In the genomic region with DNA sequence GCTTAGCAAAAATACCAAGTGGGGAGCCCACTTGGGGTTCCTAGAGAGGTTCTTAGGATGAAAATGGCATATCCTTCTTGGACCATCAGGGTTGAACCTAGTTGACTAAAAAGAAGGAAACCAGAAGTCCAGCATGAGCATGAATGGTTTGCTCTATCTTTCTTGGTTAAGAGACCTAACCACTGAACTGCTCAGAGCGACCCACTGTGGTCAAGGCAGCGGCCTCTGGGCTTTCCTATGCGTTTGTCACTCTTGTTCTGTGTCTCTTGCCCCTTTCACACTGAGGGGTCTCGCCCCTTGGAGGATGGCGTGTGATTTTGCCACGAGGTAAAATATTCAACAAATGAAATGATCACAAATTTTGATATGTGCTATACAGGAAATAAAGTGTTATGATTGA, we compare ENCODE assay signal across 8 cellular contexts. TPM values are rescaled to one million over a fixed set of nuclear protein-coding genes. Genes with fewer than 3 reads are reported as not detected.
DNase-seq lines count a peak whose midpoint lies in the region; ATAC-seq and TF ChIP-seq lines count a peak whose summit lies in the region.

No MANE protein-coding gene starts in this region.

- peaks cover 10% of the 10 kb centered on the region for H3K4me1 Mint-ChIP-seq in activated CD4-positive, alpha-beta T cell treated with anti-CD3 and anti-CD28 coated beads for 36 hours
- H3K4me1 Mint-ChIP-seq in activated CD8-positive, alpha-beta T cell treated with anti-CD3 and anti-CD28 coated beads, Interleukin-2, amount 10 ng/mL, durations not matched to agents 7 days and 5 days (ENCODE audit: low read depth), result peaks cover 11% of the 10 kb centered on the region
- H3K4me1 Mint-ChIP-seq in activated T-cell treated with anti-CD3 and anti-CD28 coated beads, Interleukin-2, amount 50 U/mL, for 4 hours (ENCODE audit: low read depth), result peaks cover 11% of the 10 kb centered on the region

- POLR2A ChIA-PET in activated CD4-positive, alpha-beta T cell treated with anti-CD3 and anti-CD28 coated beads for 36 hours (lab: Charles Lee), result interaction anchor here (0.6 to 4.7 kb wide), 17 partner anchors 8 to 333 kb away, joined by 3 to 78 read pairs (median 4); partner anchors contain the start of genes CTC1, CYB5D1, NAA38 and PFAS
- POLR2A ChIA-PET in activated CD8-positive, alpha-beta T cell treated with anti-CD3 and anti-CD28 coated beads, Interleukin-2, amount 10 ng/mL, durations not matched to agents 7 days and 5 days (lab: Charles Lee), result interaction anchor here (0.6 to 7.6 kb wide), 12 partner anchors 9 to 105 kb away, joined by 3 to 212 read pairs (median 10); partner anchors contain the start of genes AURKB, CTC1, HES7 and SLC25A35

- intact Hi-C loops in activated CD4-positive, alpha-beta T cell treated with anti-CD3 and anti-CD28 coated beads for 36 hours (cut with DNase I, micrococcal nuclease), result loop anchor here (1.0 kb wide), 2 partner anchors 20 to 245 kb away; partner anchors contain the start of genes AURKB (in 1 of the 2) and NDEL1 (in 1 of the 2)

- peak overlapping the region; percentile 95 for H3K27ac ChIP-seq in suprapubic skin

- no peak overlapping the region for H3K4me3 Mint-ChIP-seq in activated CD4-positive, alpha-beta T cell treated with anti-CD3 and anti-CD28 coated beads for 36 hours
- H3K4me3 Mint-ChIP-seq in activated CD8-positive, alpha-beta T cell treated with anti-CD3 and anti-CD28 coated beads, Interleukin-2, amount 10 ng/mL, durations not matched to agents 7 days and 5 days, result no peak overlapping the region
- H3K4me3 Mint-ChIP-seq in activated T-cell treated with anti-CD3 and anti-CD28 coated beads, Interleukin-2, amount 50 U/mL, for 4 hours, result no peak overlapping the region

- H3K36me3 Mint-ChIP-seq in activated CD4-positive, alpha-beta T cell treated with anti-CD3 and anti-CD28 coated beads for 36 hours (ENCODE audit: low read depth), result no peaks in the 10 kb centered on the region
- H3K36me3 Mint-ChIP-seq in activated CD8-positive, alpha-beta T cell treated with anti-CD3 and anti-CD28 coated beads, Interleukin-2, amount 10 ng/mL, durations not matched to agents 7 days and 5 days (ENCODE audit: low read depth), result peaks cover 2% of the 10 kb centered on the region
- H3K36me3 Mint-ChIP-seq in activated T-cell treated with anti-CD3 and anti-CD28 coated beads, Interleukin-2, amount 50 U/mL, for 4 hours (ENCODE audit: insufficient read depth), result no peaks in the 10 kb centered on the region

- WGBS in suprapubic skin, result 37% methylated on average over 6 of the region's 6 CpGs

- peaks cover 19% of the 10 kb centered on the region for H3K27me3 ChIP-seq in iPS-15b (ENCODE audit: control insufficient read depth, insufficient read depth, low read length)
- no peaks in the 10 kb centered on the region for H3K27me3 ChIP-seq in suprapubic skin

- H3K27ac Mint-ChIP-seq in activated CD4-positive, alpha-beta T cell treated with anti-CD3 and anti-CD28 coated beads for 36 hours, result peak overlapping the region; percentile 86
- peak overlapping the region; percentile 93 for H3K27ac Mint-ChIP-seq in activated CD8-positive, alpha-beta T cell treated with anti-CD3 and anti-CD28 coated beads, Interleukin-2, amount 10 ng/mL, durations not matched to agents 7 days and 5 days

- H3K4me3 ChIP-seq in iPS-15b (ENCODE audit: low read depth, low read length), result peak overlapping the region; percentile 76
- peak overlapping the region; percentile 96 for H3K4me3 ChIP-seq in suprapubic skin

- TF ChIP-seq POLR2A in suprapubic skin (IDR thresholded peaks at IDR 0.05), result no peak

- CTCF ChIA-PET in activated CD4-positive, alpha-beta T cell treated with anti-CD3 and anti-CD28 coated beads for 36 hours (lab: Charles Lee), result interaction anchor here (0.6 to 6.0 kb wide), 9 partner anchors 13 to 111 kb away, joined by 3 to 59 read pairs (median 4); partner anchors contain the start of genes ALOXE3, AURKB and CTC1
- CTCF ChIA-PET in activated CD8-positive, alpha-beta T cell treated with anti-CD3 and anti-CD28 coated beads, Interleukin-2, amount 10 ng/mL, durations not matched to agents 7 days and 5 days (lab: Charles Lee), result interaction anchor here (0.9 to 3.0 kb wide), 9 partner anchors 9 to 110 kb away, joined by 3 to 26 read pairs (median 6); partner anchors contain the start of genes CTC1 and TMEM107

- H3K9me3 ChIP-seq in iPS-15b (ENCODE audit: control insufficient read depth, insufficient read depth, low read length) (no peaks in the 10 kb centered on the region), suprapubic skin (no peaks in the 10 kb centered on the region)

- H3K4me1 ChIP-seq in iPS-15b (ENCODE audit: control insufficient read depth, insufficient read depth, low read length) (peaks cover 14% of the 10 kb centered on the region), suprapubic skin (peaks cover 62% of the 10 kb centered on the region)

- peaks cover 3% of the 10 kb centered on the region for H3K36me3 ChIP-seq in iPS-15b (ENCODE audit: control insufficient read depth, insufficient read depth, low read length)
- no peaks in the 10 kb centered on the region for H3K36me3 ChIP-seq in suprapubic skin

- no peak for TF ChIP-seq CTCF in suprapubic skin (IDR thresholded peaks at IDR 0.05)

- no peak for TF ChIP-seq EP300 in suprapubic skin (IDR thresholded peaks at IDR 0.05)

- DNase-seq in activated CD4-positive, alpha-beta T cell treated with anti-CD3 and anti-CD28 coated beads for 36 hours, result no peak
- no peak for DNase-seq in activated CD4-positive, alpha-beta T cell treated with anti-CD3 and anti-CD28 coated beads, Interleukin-2, amount 50 U/mL, for 48 hours
- DNase-seq in activated CD8-positive, alpha-beta T cell treated with anti-CD3 and anti-CD28 coated beads, Interleukin-2, amount 10 ng/mL, durations not matched to agents 7 days and 5 days, result no peak
- DNase-seq in suprapubic skin (ENCODE audit: low spot score in 2 of 2) (no peak), DMS 273 treated with DMSO at 0.1 percent for 48 hours (lab: John Stamatoyannopoulos, UW) (no peak), NCI-H526 (lab: John Stamatoyannopoulos, UW) (no peak)
- no peak for DNase-seq in activated T-cell treated with anti-CD3 and anti-CD28 coated beads, Interleukin-2, amount 50 U/mL, for 4 hours

- H3K9ac ChIP-seq in iPS-15b (ENCODE audit: low read depth, low read length), result no peak overlapping the region

- no peak for ATAC-seq in activated CD4-positive, alpha-beta T cell treated with anti-CD3 and anti-CD28 coated beads for 36 hours
- ATAC-seq in activated CD8-positive, alpha-beta T cell treated with anti-CD3 and anti-CD28 coated beads, Interleukin-2, amount 10 ng/mL, durations not matched to agents 7 days and 5 days, result no peak
- ATAC-seq in activated T-cell treated with anti-CD3 and anti-CD28 coated beads, Interleukin-2, amount 50 U/mL, for 4 hours, result no peak

- no peaks in the 10 kb centered on the region for H3K27me3 Mint-ChIP-seq in activated CD4-positive, alpha-beta T cell treated with anti-CD3 and anti-CD28 coated beads for 36 hours
- H3K27me3 Mint-ChIP-seq in activated CD8-positive, alpha-beta T cell treated with anti-CD3 and anti-CD28 coated beads, Interleukin-2, amount 10 ng/mL, durations not matched to agents 7 days and 5 days (ENCODE audit: low read depth), result no peaks in the 10 kb centered on the region
- H3K27me3 Mint-ChIP-seq in activated T-cell treated with anti-CD3 and anti-CD28 coated beads, Interleukin-2, amount 50 U/mL, for 4 hours (ENCODE audit: low read depth), result no peaks in the 10 kb centered on the region

- no peaks in the 10 kb centered on the region for H3K9me3 Mint-ChIP-seq in activated CD4-positive, alpha-beta T cell treated with anti-CD3 and anti-CD28 coated beads for 36 hours (ENCODE audit: low read depth)
- no peaks in the 10 kb centered on the region for H3K9me3 Mint-ChIP-seq in activated CD8-positive, alpha-beta T cell treated with anti-CD3 and anti-CD28 coated beads, Interleukin-2, amount 10 ng/mL, durations not matched to agents 7 days and 5 days (ENCODE audit: insufficient read depth)
- H3K9me3 Mint-ChIP-seq in activated T-cell treated with anti-CD3 and anti-CD28 coated beads, Interleukin-2, amount 50 U/mL, for 4 hours, result no peaks in the 10 kb centered on the region

RNA-seq across cellular contexts. Expression of gene BORCS6, which starts 0.5 kb away (rescaled TPM):
- total RNA-seq in activated CD4-positive, alpha-beta T cell treated with anti-CD3 and anti-CD28 coated beads for 36 hours, result 1 to 10 TPM; 3.9 to 4.5 TPM
- total RNA-seq in activated CD8-positive, alpha-beta T cell treated with anti-CD3 and anti-CD28 coated beads, Interleukin-2, amount 10 ng/mL, durations not matched to agents 7 days and 5 days, result 10 to 100 TPM; 12.7 TPM
- 10 to 100 TPM in 2 of 4 donors, 1 to 10 TPM in 2; 8.1 to 10.6 (median 9.9) TPM for total RNA-seq in suprapubic skin
- 1 to 10 TPM; 5.0 to 5.6 (median 5.2) TPM for total RNA-seq in activated T-cell treated with anti-CD3 and anti-CD28 coated beads, Interleukin-2, amount 50 U/mL, for 4 hours

RNA-seq across cellular contexts. Expression of gene TMEM107, which starts 14.3 kb away (rescaled TPM):
- 10 to 100 TPM; 24.0 to 34.4 TPM for total RNA-seq in activated CD4-positive, alpha-beta T cell treated with anti-CD3 and anti-CD28 coated beads for 36 hours
- total RNA-seq in activated CD8-positive, alpha-beta T cell treated with anti-CD3 and anti-CD28 coated beads, Interleukin-2, amount 10 ng/mL, durations not matched to agents 7 days and 5 days, result 10 to 100 TPM; 39.6 to 44.1 TPM
- 10 to 100 TPM; 13.7 to 21.4 (median 19.4) TPM for total RNA-seq in suprapubic skin
- total RNA-seq in activated T-cell treated with anti-CD3 and anti-CD28 coated beads, Interleukin-2, amount 50 U/mL, for 4 hours, result 10 to 100 TPM; 11.9 to 18.6 (median 18.1) TPM

RNA-seq across cellular contexts. Expression of gene AURKB, which starts 19.9 kb away (rescaled TPM):
- total RNA-seq in activated CD4-positive, alpha-beta T cell treated with anti-CD3 and anti-CD28 coated beads for 36 hours, result 100 to 1,000 TPM; 173 to 226 TPM
- 100 to 1,000 TPM; 182 to 210 TPM for total RNA-seq in activated CD8-positive, alpha-beta T cell treated with anti-CD3 and anti-CD28 coated beads, Interleukin-2, amount 10 ng/mL, durations not matched to agents 7 days and 5 days
- 10 to 100 TPM in 2 of 4 donors, 1 to 10 TPM in 2; 3.7 to 18.2 (median 9.5) TPM for total RNA-seq in suprapubic skin
- total RNA-seq in activated T-cell treated with anti-CD3 and anti-CD28 coated beads, Interleukin-2, amount 50 U/mL, for 4 hours, result 1 to 10 TPM; 6.2 to 6.7 (median 6.7) TPM

RNA-seq across cellular contexts. Expression of gene VAMP2, which starts 27.8 kb away (rescaled TPM):
- total RNA-seq in activated CD4-positive, alpha-beta T cell treated with anti-CD3 and anti-CD28 coated beads for 36 hours, result 10 to 100 TPM; 26.7 to 27.8 TPM
- 10 to 100 TPM; 56.3 to 56.7 TPM for total RNA-seq in activated CD8-positive, alpha-beta T cell treated with anti-CD3 and anti-CD28 coated beads, Interleukin-2, amount 10 ng/mL, durations not matched to agents 7 days and 5 days
- total RNA-seq in suprapubic skin, result 10 to 100 TPM; 41.2 to 64.3 (median 52.8) TPM
- 10 to 100 TPM; 49.6 to 67.5 (median 59.7) TPM for total RNA-seq in activated T-cell treated with anti-CD3 and anti-CD28 coated beads, Interleukin-2, amount 50 U/mL, for 4 hours

RNA-seq across cellular contexts. Expression of gene PER1, which starts 38.3 kb away (rescaled TPM):
- total RNA-seq in activated CD4-positive, alpha-beta T cell treated with anti-CD3 and anti-CD28 coated beads for 36 hours, result 10 to 100 TPM; 46.5 to 55.9 TPM
- total RNA-seq in activated CD8-positive, alpha-beta T cell treated with anti-CD3 and anti-CD28 coated beads, Interleukin-2, amount 10 ng/mL, durations not matched to agents 7 days and 5 days, result 10 to 100 TPM; 35.0 to 38.1 TPM
- total RNA-seq in suprapubic skin, result 100 to 1,000 TPM; 272 to 655 (median 330) TPM
- total RNA-seq in activated T-cell treated with anti-CD3 and anti-CD28 coated beads, Interleukin-2, amount 50 U/mL, for 4 hours, result 10 to 100 TPM; 30.4 to 36.9 (median 36.7) TPM

Comparison
In these comparisons a context has a peak if more than half of its experiments do, and no peak if none do; other contexts are left out.
1. RNA of gene AURKB, which starts 19.9 kb away (total RNA-seq): 173 to 226 TPM in activated CD4-positive, alpha-beta T cell treated with anti-CD3 and anti-CD28 coated beads for 36 hours and 182 to 210 TPM in activated CD8-positive, alpha-beta T cell treated with anti-CD3 and anti-CD28 coated beads, Interleukin-2, amount 10 ng/mL, durations not matched to agents 7 days and 5 days; 3.7 to 18.2 TPM in suprapubic skin and 6.2 to 6.7 TPM in activated T-cell treated with anti-CD3 and anti-CD28 coated beads, Interleukin-2, amount 50 U/mL, for 4 hours; every median in the first group is over 4 times any median in the second.